ENCODE assay signal across 10 cellular contexts in the genomic region with DNA sequence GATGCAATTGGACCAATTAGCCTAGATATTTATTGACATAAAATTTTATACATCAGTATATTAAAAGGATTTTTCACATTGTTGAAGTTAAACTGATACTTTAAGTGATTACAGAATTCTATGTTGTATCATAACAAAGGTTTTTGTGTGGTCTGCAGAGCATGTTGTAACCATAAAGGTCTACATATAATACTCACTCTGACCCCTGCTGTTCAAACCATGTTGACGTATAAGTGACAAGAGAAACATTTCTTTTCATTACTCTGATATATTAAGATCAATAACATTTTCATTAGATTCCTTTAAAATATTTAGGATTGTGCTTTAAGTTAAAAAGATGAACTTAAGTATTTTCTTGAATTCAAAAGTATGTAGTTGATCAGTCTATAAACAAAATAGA.
A peak's percentile ranks its signal among the peaks of the same experiment; 100 is the strongest.
DNase-seq lines count a peak whose midpoint lies in the region; ATAC-seq and TF ChIP-seq lines count a peak whose summit lies in the region.
"Had no signal": no experiment of that assay in that cellular context is flagged by ENCODE, and none has a peak within 500 bp of the region (broad histone marks: within the 10 kb centered on the region; RNA-seq: fewer than 3 reads in every experiment).

No MANE protein-coding gene starts in this region.

- H3K36me3 ChIP-seq in BE2C, result no peaks in the 10 kb centered on the region

- no peaks in the 10 kb centered on the region for H3K4me1 ChIP-seq in BE2C

- intact Hi-C loops in activated CD4-positive, alpha-beta memory T cell treated with anti-CD3 and anti-CD28 coated beads for 36 hours (cut with micrococcal nuclease), result loop anchor here (1.0 to 5.0 kb wide), 2 partner anchors 60 to 398 kb away; no protein-coding TSS in a partner anchor

- no peaks in the 10 kb centered on the region for H3K9me3 ChIP-seq in BE2C

- ATAC-seq in GM18873 (IDR thresholded peaks at IDR 0.05; ENCODE audit: low FRiP score, unreplicated experiment), result peak; percentile 70
- ATAC-seq in WTC11, result no peak

- H3K27ac Mint-ChIP-seq in activated CD4-positive, alpha-beta memory T cell treated with anti-CD3 and anti-CD28 coated beads for 36 hours, result no peak overlapping the region
- no peak overlapping the region for H3K27ac Mint-ChIP-seq in WTC11
- H3K27ac Mint-ChIP-seq: IgD-negative memory B cell had no signal

- peak; percentile 37 for TF ChIP-seq CTCF in BE2C (IDR thresholded peaks at IDR 0.05; ENCODE audit: low read depth, low read length)
- TF ChIP-seq CTCF in WTC11 (IDR thresholded peaks at IDR 0.05), result no peak

- no peaks in the 10 kb centered on the region for H3K27me3 Mint-ChIP-seq in activated CD4-positive, alpha-beta memory T cell treated with anti-CD3 and anti-CD28 coated beads for 36 hours
- no peaks in the 10 kb centered on the region for H3K27me3 Mint-ChIP-seq in WTC11 (ENCODE audit: low read depth)
- H3K27me3 Mint-ChIP-seq: IgD-negative memory B cell had no signal

- no peaks in the 10 kb centered on the region for H3K36me3 Mint-ChIP-seq in activated CD4-positive, alpha-beta memory T cell treated with anti-CD3 and anti-CD28 coated beads for 36 hours
- H3K36me3 Mint-ChIP-seq in WTC11, result no peaks in the 10 kb centered on the region
- H3K36me3 Mint-ChIP-seq: IgD-negative memory B cell had no signal

- CTCF ChIA-PET in activated CD4-positive, alpha-beta memory T cell treated with anti-CD3 and anti-CD28 coated beads for 36 hours (lab: Charles Lee), result no interaction called here
- CTCF ChIA-PET in WTC11 (lab: Charles Lee), result no interaction called here

- POLR2A ChIA-PET in activated CD4-positive, alpha-beta memory T cell treated with anti-CD3 and anti-CD28 coated beads for 36 hours (lab: Charles Lee), result no interaction called here
- POLR2A ChIA-PET in WTC11 (lab: Charles Lee), result no interaction called here

- DNase-seq in BE2C, result no peak
- peak; percentile 5 for DNase-seq in NCI-H1092 (lab: John Stamatoyannopoulos, UW)
- DNase-seq in dermis microvascular lymphatic vessel endothelial cell (ENCODE audit: low read depth in 2 of 2), result peak; percentile 7 to 34
- DNase-seq in activated CD4-positive, alpha-beta memory T cell treated with anti-CD3 and anti-CD28 coated beads for 36 hours, result no peak
- no peak for DNase-seq in WTC11 (ENCODE audit: low spot score)
- no peak for DNase-seq in stimulated activated CD4-positive, alpha-beta T cell treated with anti-CD3 and anti-CD28 coated beads, Interleukin-2, amount 100 ng/mL, for 48 hours
- no peak for DNase-seq in stimulated activated CD4-positive, alpha-beta T cell treated with anti-CD3 and anti-CD28 coated beads, Interleukin-4, amount 100 ng/mL, for 24 hours
- DNase-seq: activated T-cell treated with anti-CD3 and anti-CD28 coated beads for 4 hours had no signal

- H3K4me3 Mint-ChIP-seq in activated CD4-positive, alpha-beta memory T cell treated with anti-CD3 and anti-CD28 coated beads for 36 hours, result no peak overlapping the region
- H3K4me3 Mint-ChIP-seq in WTC11, result no peak overlapping the region
- H3K4me3 Mint-ChIP-seq: IgD-negative memory B cell had no signal

- H3K4me3 ChIP-seq in BE2C (ENCODE audit: low read depth, low read length), result no peak overlapping the region

- no peaks in the 10 kb centered on the region for H3K4me1 Mint-ChIP-seq in activated CD4-positive, alpha-beta memory T cell treated with anti-CD3 and anti-CD28 coated beads for 36 hours (ENCODE audit: low read depth)
- no peaks in the 10 kb centered on the region for H3K4me1 Mint-ChIP-seq in WTC11
- H3K4me1 Mint-ChIP-seq: IgD-negative memory B cell had no signal

- no peaks in the 10 kb centered on the region for H3K27me3 ChIP-seq in BE2C

- H3K9me3 Mint-ChIP-seq in activated CD4-positive, alpha-beta memory T cell treated with anti-CD3 and anti-CD28 coated beads for 36 hours, result no peaks in the 10 kb centered on the region
- H3K9me3 Mint-ChIP-seq in WTC11, result no peaks in the 10 kb centered on the region
- H3K9me3 Mint-ChIP-seq: IgD-negative memory B cell had no signal

TF ChIP-seq in WTC11, 78 proteins besides CTCF, POLR2A, EP300 and RAD21:
- TF ChIP-seq ZNF138 (CRISPR knock-in tag; conservative IDR thresholded peaks at IDR 0.05) (no peak), CREM (CRISPR knock-in tag; IDR thresholded peaks at IDR 0.05) (no peak), SOX15 (CRISPR knock-in tag; IDR thresholded peaks at IDR 0.05) (no peak)
- TF ChIP-seq, protein P1, sequence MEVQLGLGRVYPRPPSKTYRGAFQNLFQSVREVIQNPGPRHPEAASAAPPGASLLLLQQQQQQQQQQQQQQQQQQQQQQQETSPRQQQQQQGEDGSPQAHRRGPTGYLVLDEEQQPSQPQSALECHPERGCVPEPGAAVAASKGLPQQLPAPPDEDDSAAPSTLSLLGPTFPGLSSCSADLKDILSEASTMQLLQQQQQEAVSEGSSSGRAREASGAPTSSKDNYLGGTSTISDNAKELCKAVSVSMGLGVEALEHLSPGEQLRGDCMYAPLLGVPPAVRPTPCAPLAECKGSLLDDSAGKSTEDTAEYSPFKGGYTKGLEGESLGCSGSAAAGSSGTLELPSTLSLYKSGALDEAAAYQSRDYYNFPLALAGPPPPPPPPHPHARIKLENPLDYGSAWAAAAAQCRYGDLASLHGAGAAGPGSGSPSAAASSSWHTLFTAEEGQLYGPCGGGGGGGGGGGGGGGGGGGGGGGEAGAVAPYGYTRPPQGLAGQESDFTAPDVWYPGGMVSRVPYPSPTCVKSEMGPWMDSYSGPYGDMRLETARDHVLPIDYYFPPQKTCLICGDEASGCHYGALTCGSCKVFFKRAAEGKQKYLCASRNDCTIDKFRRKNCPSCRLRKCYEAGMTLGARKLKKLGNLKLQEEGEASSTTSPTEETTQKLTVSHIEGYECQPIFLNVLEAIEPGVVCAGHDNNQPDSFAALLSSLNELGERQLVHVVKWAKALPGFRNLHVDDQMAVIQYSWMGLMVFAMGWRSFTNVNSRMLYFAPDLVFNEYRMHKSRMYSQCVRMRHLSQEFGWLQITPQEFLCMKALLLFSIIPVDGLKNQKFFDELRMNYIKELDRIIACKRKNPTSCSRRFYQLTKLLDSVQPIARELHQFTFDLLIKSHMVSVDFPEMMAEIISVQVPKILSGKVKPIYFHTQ (CRISPR knock-in tag; IDR thresholded peaks at IDR 0.05), result no peak
- TF ChIP-seq, protein P2, sequence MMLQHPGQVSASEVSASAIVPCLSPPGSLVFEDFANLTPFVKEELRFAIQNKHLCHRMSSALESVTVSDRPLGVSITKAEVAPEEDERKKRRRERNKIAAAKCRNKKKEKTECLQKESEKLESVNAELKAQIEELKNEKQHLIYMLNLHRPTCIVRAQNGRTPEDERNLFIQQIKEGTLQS (CRISPR knock-in tag; conservative IDR thresholded peaks at IDR 0.05), result no peak
- TF ChIP-seq, protein P3, sequence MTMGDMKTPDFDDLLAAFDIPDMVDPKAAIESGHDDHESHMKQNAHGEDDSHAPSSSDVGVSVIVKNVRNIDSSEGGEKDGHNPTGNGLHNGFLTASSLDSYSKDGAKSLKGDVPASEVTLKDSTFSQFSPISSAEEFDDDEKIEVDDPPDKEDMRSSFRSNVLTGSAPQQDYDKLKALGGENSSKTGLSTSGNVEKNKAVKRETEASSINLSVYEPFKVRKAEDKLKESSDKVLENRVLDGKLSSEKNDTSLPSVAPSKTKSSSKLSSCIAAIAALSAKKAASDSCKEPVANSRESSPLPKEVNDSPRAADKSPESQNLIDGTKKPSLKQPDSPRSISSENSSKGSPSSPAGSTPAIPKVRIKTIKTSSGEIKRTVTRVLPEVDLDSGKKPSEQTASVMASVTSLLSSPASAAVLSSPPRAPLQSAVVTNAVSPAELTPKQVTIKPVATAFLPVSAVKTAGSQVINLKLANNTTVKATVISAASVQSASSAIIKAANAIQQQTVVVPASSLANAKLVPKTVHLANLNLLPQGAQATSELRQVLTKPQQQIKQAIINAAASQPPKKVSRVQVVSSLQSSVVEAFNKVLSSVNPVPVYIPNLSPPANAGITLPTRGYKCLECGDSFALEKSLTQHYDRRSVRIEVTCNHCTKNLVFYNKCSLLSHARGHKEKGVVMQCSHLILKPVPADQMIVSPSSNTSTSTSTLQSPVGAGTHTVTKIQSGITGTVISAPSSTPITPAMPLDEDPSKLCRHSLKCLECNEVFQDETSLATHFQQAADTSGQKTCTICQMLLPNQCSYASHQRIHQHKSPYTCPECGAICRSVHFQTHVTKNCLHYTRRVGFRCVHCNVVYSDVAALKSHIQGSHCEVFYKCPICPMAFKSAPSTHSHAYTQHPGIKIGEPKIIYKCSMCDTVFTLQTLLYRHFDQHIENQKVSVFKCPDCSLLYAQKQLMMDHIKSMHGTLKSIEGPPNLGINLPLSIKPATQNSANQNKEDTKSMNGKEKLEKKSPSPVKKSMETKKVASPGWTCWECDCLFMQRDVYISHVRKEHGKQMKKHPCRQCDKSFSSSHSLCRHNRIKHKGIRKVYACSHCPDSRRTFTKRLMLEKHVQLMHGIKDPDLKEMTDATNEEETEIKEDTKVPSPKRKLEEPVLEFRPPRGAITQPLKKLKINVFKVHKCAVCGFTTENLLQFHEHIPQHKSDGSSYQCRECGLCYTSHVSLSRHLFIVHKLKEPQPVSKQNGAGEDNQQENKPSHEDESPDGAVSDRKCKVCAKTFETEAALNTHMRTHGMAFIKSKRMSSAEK (CRISPR knock-in tag; IDR thresholded peaks at IDR 0.05; ENCODE audit: borderline replicate concordance), result no peak
TF ChIP-seq in WTC11: peak in this region for 0.

Comparison
In these comparisons a context has a peak if more than half of its experiments do, and no peak if none do; other contexts are left out.
1. DNase-seq: peak in NCI-H1092 (single experiment) and dermis microvascular lymphatic vessel endothelial cell (2 of 2); none in BE2C (single experiment), activated CD4-positive, alpha-beta memory T cell treated with anti-CD3 and anti-CD28 coated beads for 36 hours (single experiment), WTC11 (single experiment), stimulated activated CD4-positive, alpha-beta T cell treated with anti-CD3 and anti-CD28 coated beads, Interleukin-2, amount 100 ng/mL, for 48 hours (0 of 2) and stimulated activated CD4-positive, alpha-beta T cell treated with anti-CD3 and anti-CD28 coated beads, Interleukin-4, amount 100 ng/mL, for 24 hours (single experiment).